Comparison of ENCODE assay signal across 18 cellular contexts in the genomic region with DNA sequence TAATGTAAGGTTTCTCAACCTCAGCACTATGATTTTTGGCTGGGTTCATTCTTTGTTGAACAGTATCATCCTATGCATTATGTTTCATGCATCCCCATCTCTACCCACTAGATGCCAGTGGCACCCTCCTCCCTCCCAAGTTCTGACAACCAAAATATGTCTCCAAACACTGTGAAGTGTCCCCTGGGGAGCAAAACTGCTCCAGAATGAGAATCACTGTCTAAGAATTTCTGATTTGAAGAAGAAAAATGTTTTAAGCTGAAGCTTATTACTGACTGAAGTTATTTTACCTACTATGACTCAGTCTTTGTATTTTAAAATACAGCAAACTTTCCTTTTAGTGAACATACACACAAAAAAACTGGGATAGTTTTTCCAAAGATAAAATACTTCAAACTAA. TPM values are rescaled to one million over a fixed set of nuclear protein-coding genes. Genes with fewer than 3 reads are reported as not detected.
DNase-seq lines count a peak whose midpoint lies in the region; TF ChIP-seq lines count a peak whose summit lies in the region.
"Had no signal": no experiment of that assay in that cellular context is flagged by ENCODE, and none has a peak within 500 bp of the region (broad histone marks: within the 10 kb centered on the region; RNA-seq: fewer than 3 reads in every experiment).

No MANE protein-coding gene starts in this region.

- H3K4me3 ChIP-seq in BE2C (ENCODE audit: low read depth, low read length) (no peak overlapping the region), fibroblast of pulmonary artery (replicated peaks; ENCODE audit: low read depth, low read length) (no peak overlapping the region), dorsolateral prefrontal cortex (no peak overlapping the region)
- H3K4me3 ChIP-seq: left lung, ovary, sigmoid colon had no signal

- peaks cover 8% of the 10 kb centered on the region for H3K9me3 Mint-ChIP-seq in glutamatergic neuron (ENCODE audit: unreplicated experiment)
- H3K9me3 Mint-ChIP-seq: central memory CD8-positive, alpha-beta T cell had no signal

- intact Hi-C loops in dorsolateral prefrontal cortex (cut with DNase I): loop anchor here in 1 of 2 donors (10.0 kb wide), 1 partner anchor 778 kb away; no protein-coding TSS in a partner anchor

- H3K9me3 ChIP-seq in BE2C: no peaks in the 10 kb centered on the region
- H3K9me3 ChIP-seq: left lung, ovary, sigmoid colon had no signal

- TF ChIP-seq CTCF in BE2C (IDR thresholded peaks at IDR 0.05; ENCODE audit: low read depth, low read length) (0 out of 2 replicates have a peak, but pooled peaks have one; percentile 19), fibroblast of pulmonary artery (IDR thresholded peaks at IDR 0.05; ENCODE audit: low read length, missing control alignments) (no peak), glutamatergic neuron (IDR thresholded peaks at IDR 0.05; ENCODE audit: partially characterized antibody, unreplicated experiment) (no peak), dorsolateral prefrontal cortex (IDR thresholded peaks at IDR 0.05 in 54 of 56, conservative IDR thresholded peaks at IDR 0.05 in 2 of 56; ENCODE audit: low read depth in 1 of 56, partially characterized antibody in 56 of 56) (no peak)

- in situ Hi-C loops in SK-MEL-5 (cut with HindIII; ENCODE audit: low pct_unique_long_range_greater_than_20kb, low sequenced_read_pairs): loop anchor here (25.0 kb wide), 1 partner anchor 480 kb away; no protein-coding TSS in a partner anchor

- peaks cover 10% of the 10 kb centered on the region for H3K4me1 Mint-ChIP-seq in glutamatergic neuron (ENCODE audit: low read depth, unreplicated experiment)

- no peak overlapping the region for H3K4me3 Mint-ChIP-seq in glutamatergic neuron (ENCODE audit: unreplicated experiment)
- H3K4me3 Mint-ChIP-seq: activated CD8-positive, alpha-beta T cell treated with anti-CD3 and anti-CD28 coated beads, Interleukin-2, amount 10 ng/mL, durations not matched to agents 7 days and 5 days; B cell; central memory CD8-positive, alpha-beta T cell had no signal

- H3K4me1 ChIP-seq in BE2C: peaks cover 4% of the 10 kb centered on the region; the same call in 1 of the 2 replicates

- H3K27ac ChIP-seq in dorsolateral prefrontal cortex: no peak overlapping the region
- H3K27ac ChIP-seq: foreskin keratinocyte, left lung, ovary, sigmoid colon had no signal

- H3K36me3 Mint-ChIP-seq in glutamatergic neuron (ENCODE audit: unreplicated experiment): no peaks in the 10 kb centered on the region

- peaks cover 4% of the 10 kb centered on the region for H3K27me3 Mint-ChIP-seq in glutamatergic neuron (ENCODE audit: unreplicated experiment)
- H3K27me3 Mint-ChIP-seq: B cell; central memory CD8-positive, alpha-beta T cell had no signal

- no peaks in the 10 kb centered on the region for H3K27me3 ChIP-seq in BE2C
- H3K27me3 ChIP-seq in dorsolateral prefrontal cortex: no peaks in the 10 kb centered on the region
- H3K27me3 ChIP-seq: foreskin keratinocyte, left lung, ovary, sigmoid colon had no signal

- H3K36me3 ChIP-seq in BE2C: peaks cover 27% of the 10 kb centered on the region
- H3K36me3 ChIP-seq: ovary had no signal

- H3K27ac Mint-ChIP-seq in glutamatergic neuron (ENCODE audit: unreplicated experiment): no peak overlapping the region
- H3K27ac Mint-ChIP-seq: activated CD8-positive, alpha-beta T cell treated with anti-CD3 and anti-CD28 coated beads, Interleukin-2, amount 10 ng/mL, durations not matched to agents 7 days and 5 days; B cell had no signal

- peak; percentile 10 for DNase-seq in A172 (ENCODE audit: low spot score)
- no peak for DNase-seq in BE2C
- peak; percentile 41 for DNase-seq in SK-MEL-5 (ENCODE audit: low read depth, low spot score)
- DNase-seq in fibroblast of pulmonary artery (ENCODE audit: low read depth): peak; percentile 21
- no peak for DNase-seq in stimulated activated naive CD4-positive, alpha-beta T cell (lab: John Stamatoyannopoulos, UW)
- no peak for DNase-seq in glutamatergic neuron
- DNase-seq in dorsolateral prefrontal cortex: no peak
- no peak for DNase-seq in DMS153 (lab: John Stamatoyannopoulos, UW)
- DNase-seq: activated CD8-positive, alpha-beta T cell treated with anti-CD3 and anti-CD28 coated beads, Interleukin-2, amount 10 ng/mL, durations not matched to agents 7 days and 5 days; foreskin keratinocyte; KBM-7; left lung; NCI-H1105 treated with DMSO at 0.1 percent for 48 hours; ovary; sigmoid colon; T-helper 1 cell had no signal

RNA-seq across cellular contexts. Expression of a gene that starts 3.4 kb away (rescaled TPM):
- 18.3 and 19.7 TPM in 2 replicates for total RNA-seq in A172 (2014; rRNA removed; shearing (Covaris generic))
- 22.5 TPM for polyA plus RNA-seq in BE2C (2012; ENCODE audit: insufficient read depth, insufficient read length, low read depth)
- total RNA-seq in SK-MEL-5 (2014; rRNA removed; shearing (Covaris generic)): 50.3 and 57.3 TPM in 2 replicates
- polyA plus RNA-seq in SK-MEL-5 (2015; cell fraction: cytosol; rRNA removed): 34.9 and 35.5 TPM in 2 replicates
- 179 and 266 TPM in 2 replicates for polyA plus RNA-seq in SK-MEL-5 (2015; cell fraction: nucleus; rRNA removed)
- 15.0 TPM for total RNA-seq in glutamatergic neuron (ENCODE audit: unreplicated experiment)
- total RNA-seq in dorsolateral prefrontal cortex: 10 to 100 TPM; 15.6 to 41.4 (median 26.0) TPM

RNA-seq across cellular contexts. Expression of a gene that starts 44.6 kb away (rescaled TPM):
- total RNA-seq in A172 (2014; rRNA removed; shearing (Covaris generic)): 0.98 and 4.6 TPM in 2 replicates
- polyA plus RNA-seq in BE2C (2012; ENCODE audit: insufficient read depth, insufficient read length, low read depth): 0.12 TPM
- total RNA-seq in SK-MEL-5 (2014; rRNA removed; shearing (Covaris generic)): 17.6 and 20.9 TPM in 2 replicates
- 10.8 and 15.3 TPM in 2 replicates for polyA plus RNA-seq in SK-MEL-5 (2015; cell fraction: cytosol; rRNA removed)
- polyA plus RNA-seq in SK-MEL-5 (2015; cell fraction: nucleus; rRNA removed): 240 and 283 TPM in 2 replicates
- total RNA-seq in glutamatergic neuron (ENCODE audit: unreplicated experiment): 0.71 TPM
- total RNA-seq in dorsolateral prefrontal cortex: 10 to 100 TPM in 86 of 120 experiments, 1 to 10 TPM in 34; 5.2 to 23.0 (median 11.4) TPM

Comparison
In these comparisons a context has a peak if more than half of its experiments do, and no peak if none do; other contexts are left out.
1. DNase-seq: peak in A172 (single experiment), SK-MEL-5 (single experiment) and fibroblast of pulmonary artery (single experiment); none in BE2C (single experiment), stimulated activated naive CD4-positive, alpha-beta T cell (0 of 6), glutamatergic neuron (single experiment), dorsolateral prefrontal cortex (0 of 10) and DMS153 (single experiment).